17 cellular contexts compared by ENCODE assay signal in genomic region chr22:48099671-48100070, GRCh38.
A peak's percentile ranks its signal among the peaks of the same experiment; 100 is the strongest.
DNase-seq lines count a peak whose midpoint lies in the region; ATAC-seq and TF ChIP-seq lines count a peak whose summit lies in the region.
"Had no signal": no experiment of that assay in that cellular context is flagged by ENCODE, and none has a peak within 500 bp of the region (broad histone marks: within the 10 kb centered on the region; RNA-seq: fewer than 3 reads in every experiment).

No MANE protein-coding gene starts in this region.

- H3K27me3 Mint-ChIP-seq in activated CD4-positive, alpha-beta T cell treated with anti-CD3 and anti-CD28 coated beads, Interleukin-2, amount 10 ng/mL, durations not matched to agents 7 days and 5 days, result peaks cover 13% of the 10 kb centered on the region
- peaks cover 0 to 10% of the 10 kb centered on the region in 2 donors for H3K27me3 Mint-ChIP-seq in effector memory CD8-positive, alpha-beta T cell
- peaks cover 23% of the 10 kb centered on the region for H3K27me3 Mint-ChIP-seq in stimulated activated memory B cell treated with anti-CD40 and anti-IgM and Interleukin-4, amounts not matched to agents 10 μg/mL and 1 μg/mL and 100 μg/mL, for 72 hours

- peaks cover 8% of the 10 kb centered on the region; the same call in 1 of the 2 replicates for H3F3A ChIP-seq in Loucy (ENCODE audit: low read depth)

- no peaks in the 10 kb centered on the region for H4K20me1 ChIP-seq in Loucy (ENCODE audit: insufficient read depth, low read length, poor library complexity, severe bottlenecking)

- POLR2A ChIA-PET in activated CD4-positive, alpha-beta T cell treated with anti-CD3 and anti-CD28 coated beads, Interleukin-2, amount 10 ng/mL, durations not matched to agents 7 days and 5 days (lab: Charles Lee), result interaction anchor here (0.6 kb wide), 1 partner anchor 1614 kb away, joined by 4 read pairs; no protein-coding TSS in a partner anchor

- H3K9me2 ChIP-seq in Loucy (replicated peaks; ENCODE audit: low read depth, low read length), result no peaks in the 10 kb centered on the region

- H3K36me3 Mint-ChIP-seq in activated CD4-positive, alpha-beta T cell treated with anti-CD3 and anti-CD28 coated beads, Interleukin-2, amount 10 ng/mL, durations not matched to agents 7 days and 5 days (ENCODE audit: low read depth), result peaks cover 7% of the 10 kb centered on the region
- H3K36me3 Mint-ChIP-seq in effector memory CD8-positive, alpha-beta T cell (ENCODE audit: insufficient read depth), result peaks cover 8% of the 10 kb centered on the region
- peaks cover 5% of the 10 kb centered on the region for H3K36me3 Mint-ChIP-seq in stimulated activated memory B cell treated with anti-CD40 and anti-IgM and Interleukin-4, amounts not matched to agents 10 μg/mL and 1 μg/mL and 100 μg/mL, for 72 hours
- H3K36me3 Mint-ChIP-seq: mesothelial cell of epicardium, neural progenitor cell had no signal

- no peak overlapping the region for H3K4me2 ChIP-seq in Loucy (ENCODE audit: low read depth, low read length, poor library complexity, severe bottlenecking)
- H3K4me2 ChIP-seq: neural progenitor cell, smooth muscle cell had no signal

- H3K9ac ChIP-seq in Loucy (ENCODE audit: low read depth, low read length, poor library complexity, severe bottlenecking), result peak overlapping the region; percentile 67
- H3K9ac ChIP-seq: neural progenitor cell had no signal

- CTCF ChIA-PET in activated CD4-positive, alpha-beta T cell treated with anti-CD3 and anti-CD28 coated beads, Interleukin-2, amount 10 ng/mL, durations not matched to agents 7 days and 5 days (lab: Charles Lee), result no interaction called here

- H3K36me3 ChIP-seq in Loucy (ENCODE audit: insufficient read depth, low read length), result no peaks in the 10 kb centered on the region
- H3K36me3 ChIP-seq: ascending aorta, BE2C, neural progenitor cell had no signal

- H3K4me3 Mint-ChIP-seq in activated CD4-positive, alpha-beta T cell treated with anti-CD3 and anti-CD28 coated beads, Interleukin-2, amount 10 ng/mL, durations not matched to agents 7 days and 5 days, result no peak overlapping the region
- H3K4me3 Mint-ChIP-seq in effector memory CD8-positive, alpha-beta T cell, result peak overlapping the region; percentile 51 to 58
- no peak overlapping the region for H3K4me3 Mint-ChIP-seq in stimulated activated memory B cell treated with anti-CD40 and anti-IgM and Interleukin-4, amounts not matched to agents 10 μg/mL and 1 μg/mL and 100 μg/mL, for 72 hours
- H3K4me3 Mint-ChIP-seq: activated CD4-positive, alpha-beta T cell treated with anti-CD3 and anti-CD28 coated beads for 36 hours; mesothelial cell of epicardium; neural progenitor cell had no signal

- TF ChIP-seq CTCF in Loucy (conservative IDR thresholded peaks at IDR 0.05; ENCODE audit: low read length), result no peak

- H3K9me3 Mint-ChIP-seq in activated CD4-positive, alpha-beta T cell treated with anti-CD3 and anti-CD28 coated beads, Interleukin-2, amount 10 ng/mL, durations not matched to agents 7 days and 5 days, result peaks cover 13% of the 10 kb centered on the region
- peaks cover 0 to 3% of the 10 kb centered on the region in 2 donors for H3K9me3 Mint-ChIP-seq in effector memory CD8-positive, alpha-beta T cell
- peaks cover 3% of the 10 kb centered on the region for H3K9me3 Mint-ChIP-seq in stimulated activated memory B cell treated with anti-CD40 and anti-IgM and Interleukin-4, amounts not matched to agents 10 μg/mL and 1 μg/mL and 100 μg/mL, for 72 hours
- H3K9me3 Mint-ChIP-seq: mesothelial cell of epicardium had no signal

- peak overlapping the region; percentile 98 for H3K27ac Mint-ChIP-seq in activated CD4-positive, alpha-beta T cell treated with anti-CD3 and anti-CD28 coated beads, Interleukin-2, amount 10 ng/mL, durations not matched to agents 7 days and 5 days
- H3K27ac Mint-ChIP-seq in effector memory CD8-positive, alpha-beta T cell, result peak overlapping the region; percentile 54 to 78
- peak overlapping the region; percentile 71 for H3K27ac Mint-ChIP-seq in stimulated activated memory B cell treated with anti-CD40 and anti-IgM and Interleukin-4, amounts not matched to agents 10 μg/mL and 1 μg/mL and 100 μg/mL, for 72 hours
- H3K27ac Mint-ChIP-seq: activated CD4-positive, alpha-beta T cell treated with anti-CD3 and anti-CD28 coated beads for 36 hours; mesothelial cell of epicardium; neural progenitor cell had no signal

- no peak overlapping the region for H3K4me3 ChIP-seq in Loucy (ENCODE audit: low read length, poor library complexity, severe bottlenecking)
- H3K4me3 ChIP-seq: ascending aorta, neural progenitor cell, smooth muscle cell had no signal

- H2AFZ ChIP-seq in Loucy (ENCODE audit: low read length), result no peak overlapping the region
- H2AFZ ChIP-seq: neural progenitor cell had no signal

- no peaks in the 10 kb centered on the region for H3K9me3 ChIP-seq in Loucy (ENCODE audit: insufficient read depth, low read depth, low read length)
- H3K9me3 ChIP-seq: ascending aorta, BE2C had no signal

- peaks cover 49% of the 10 kb centered on the region for H3K4me1 Mint-ChIP-seq in activated CD4-positive, alpha-beta T cell treated with anti-CD3 and anti-CD28 coated beads, Interleukin-2, amount 10 ng/mL, durations not matched to agents 7 days and 5 days
- peaks cover 45 to 51% of the 10 kb centered on the region in 2 donors for H3K4me1 Mint-ChIP-seq in effector memory CD8-positive, alpha-beta T cell (ENCODE audit: low read depth in 2 of 2)
- H3K4me1 Mint-ChIP-seq in stimulated activated memory B cell treated with anti-CD40 and anti-IgM and Interleukin-4, amounts not matched to agents 10 μg/mL and 1 μg/mL and 100 μg/mL, for 72 hours, result peaks cover 66% of the 10 kb centered on the region

- no peaks in the 10 kb centered on the region for H3K79me2 ChIP-seq in Loucy (ENCODE audit: insufficient read depth, low read length)

- H3K4me1 ChIP-seq in Loucy (ENCODE audit: insufficient read depth, low read length, poor library complexity, severe bottlenecking), result peaks cover 57% of the 10 kb centered on the region
- H3K4me1 ChIP-seq: ascending aorta, BE2C, neural progenitor cell had no signal

- DNase-seq in activated CD4-positive, alpha-beta T cell treated with anti-CD3 and anti-CD28 coated beads, Interleukin-2, amount 10 ng/mL, durations not matched to agents 7 days and 5 days, result no peak
- DNase-seq in activated CD4-positive, alpha-beta T cell treated with anti-CD3 and anti-CD28 coated beads for 1 hour, result no peak
- DNase-seq in effector memory CD8-positive, alpha-beta T cell, result no peak
- DNase-seq in NCI-H69 (lab: John Stamatoyannopoulos, UW) (no peak), GM19240 (ENCODE audit: insufficient read length, low spot score) (no peak), NCI-H2081 (lab: John Stamatoyannopoulos, UW) (no peak)
- DNase-seq: activated CD4-positive, alpha-beta T cell treated with anti-CD3 and anti-CD28 coated beads for 36 hours; BE2C; NCI-H510A; stimulated activated CD4-positive, alpha-beta T cell treated with anti-CD3 and anti-CD28 coated beads, Interleukin-2, amount 100 ng/mL, for 48 hours had no signal

- no peaks in the 10 kb centered on the region for H3K27me3 ChIP-seq in Loucy (ENCODE audit: insufficient read depth, low read length, poor library complexity, severe bottlenecking)
- H3K27me3 ChIP-seq: ascending aorta, BE2C, neural progenitor cell had no signal

- no peak for ATAC-seq in effector memory CD8-positive, alpha-beta T cell (replicated peaks)
- ATAC-seq in stimulated activated memory B cell treated with anti-CD40 and anti-IgM and Interleukin-4, amounts not matched to agents 10 μg/mL and 1 μg/mL and 100 μg/mL, for 72 hours, result no peak
- ATAC-seq: activated CD4-positive, alpha-beta T cell treated with anti-CD3 and anti-CD28 coated beads for 36 hours; left colon had no signal

Comparison
In these comparisons a context has a peak if more than half of its experiments do, and no peak if none do; other contexts are left out.
1. H3K4me3 Mint-ChIP-seq: peak in effector memory CD8-positive, alpha-beta T cell (2 of 2); none in activated CD4-positive, alpha-beta T cell treated with anti-CD3 and anti-CD28 coated beads, Interleukin-2, amount 10 ng/mL, durations not matched to agents 7 days and 5 days (single experiment) and stimulated activated memory B cell treated with anti-CD40 and anti-IgM and Interleukin-4, amounts not matched to agents 10 μg/mL and 1 μg/mL and 100 μg/mL, for 72 hours (single experiment).
2. Peak in every context shown above with its lines, with median percentiles within 50 percentile points of each other: H3K27ac Mint-ChIP-seq.